ENCODE assay signal across 13 cellular contexts in genomic region chr4:144024399-144025053, GRCh38. TPM values are rescaled to one million over a fixed set of nuclear protein-coding genes. Genes with fewer than 3 reads are reported as not detected.
"Had no signal": no experiment of that assay in that cellular context is flagged by ENCODE, and none has a peak within 500 bp of the region (broad histone marks: within the 10 kb centered on the region; RNA-seq: fewer than 3 reads in every experiment).

No MANE protein-coding gene starts in this region.

RNA-seq across cellular contexts. Expression of gene GYPB, which starts 5.3 kb away (rescaled TPM):
- total RNA-seq: activated B cell treated with CpG ODN at 0.5 μM for 24 hours; activated CD4-positive, alpha-beta memory T cell treated with anti-CD3 and anti-CD28 coated beads for 36 hours; activated CD4-positive, alpha-beta memory T cell treated with anti-CD3 and anti-CD28 coated beads, Interleukin-2, amount 10 ng/mL, durations not matched to agents 7 days and 5 days; activated CD4-positive, alpha-beta T cell treated with anti-CD3 and anti-CD28 coated beads for 36 hours; activated CD4-positive, alpha-beta T cell treated with anti-CD3 and anti-CD28 coated beads, Interleukin-2, amount 10 ng/mL, durations not matched to agents 24 days and 14 days; activated CD4-positive, alpha-beta T cell treated with anti-CD3 and anti-CD28 coated beads, Interleukin-2, amount 10 ng/mL, durations not matched to agents 7 days and 5 days; activated CD8-positive, alpha-beta memory T cell treated with anti-CD3 and anti-CD28 coated beads for 36 hours; activated CD8-positive, alpha-beta T cell treated with anti-CD3 and anti-CD28 coated beads for 36 hours; activated CD8-positive, alpha-beta T cell treated with anti-CD3 and anti-CD28 coated beads, Interleukin-2, amount 10 ng/mL, durations not matched to agents 7 days and 5 days; T-cell; T-helper 1 cell treated with Interleukin-12 subunit alpha and Interleukin-12 subunit beta and Interleukin-4 antibody, amounts not matched to agents 30 ng/mL and 1 ng/mL, for 36 hours; T-helper 17 cell; T-helper 2 cell treated with Interferon-gamma antibody and Interleukin-4, amounts not matched to agents 100 ng/mL and 5 ng/mL, for 36 hours had no signal
